Comparison of ENCODE assay signal across 1 cellular context in the genomic region with DNA sequence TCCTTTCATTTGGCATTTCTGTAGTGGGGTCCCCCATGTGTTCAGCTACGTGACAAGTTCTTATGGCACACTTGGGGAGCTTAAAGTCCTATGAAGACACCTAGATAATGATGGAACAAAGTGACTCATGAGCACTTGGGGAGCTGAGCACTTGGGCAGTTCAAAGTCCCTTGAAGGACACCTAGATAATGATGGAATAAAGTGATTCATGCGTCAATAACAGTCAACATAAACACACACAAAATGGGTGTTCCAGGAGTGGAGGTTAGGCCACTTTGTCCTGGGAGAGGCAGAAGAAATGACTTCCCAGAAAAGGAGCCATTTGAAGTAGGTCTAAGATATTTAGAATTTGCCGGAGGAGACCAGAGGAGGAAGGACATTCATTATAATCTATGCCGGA.
TF ChIP-seq lines count a peak whose summit lies in the region.

No MANE protein-coding gene starts in this region.

TF ChIP-seq in H1, 55 proteins besides CTCF, POLR2A, EP300 and RAD21:
- TF ChIP-seq HDAC6 (IDR thresholded peaks at IDR 0.05; ENCODE audit: low read depth, low read length) = no peak
- no peak for TF ChIP-seq POU5F1 (IDR thresholded peaks at IDR 0.05; ENCODE audit: low read depth, low read length)
TF ChIP-seq in H1: peak in this region for 0.
